In the genomic region with DNA sequence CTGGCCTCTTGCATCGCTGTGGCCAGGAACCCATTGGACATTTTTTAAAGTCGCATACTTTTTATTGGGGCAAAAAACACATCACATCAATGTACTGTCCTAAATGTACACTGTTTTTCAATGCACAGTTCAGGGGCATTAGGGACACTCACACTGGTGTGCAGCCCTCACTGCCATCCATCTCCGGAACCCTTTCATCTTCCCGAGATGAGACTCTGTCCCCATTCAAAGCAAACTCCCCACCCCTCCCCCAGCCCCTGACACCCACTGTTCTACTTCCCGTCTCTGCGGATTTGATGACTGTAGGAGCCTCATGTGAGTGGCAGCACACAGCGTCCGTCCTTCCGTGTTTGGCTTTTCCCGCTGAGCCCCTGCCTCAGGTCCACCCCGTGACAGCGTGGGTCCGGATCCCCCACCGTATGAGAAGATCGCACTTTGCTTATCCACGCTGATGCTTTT, we compare ENCODE assay signal across 1 cellular context.
TF ChIP-seq lines count a peak whose summit lies in the region.

No MANE protein-coding gene starts in this region.

TF ChIP-seq in HepG2, 621 proteins besides CTCF, POLR2A, EP300 and RAD21 (continued from another document and continues in another):
- TF ChIP-seq, protein P1, sequence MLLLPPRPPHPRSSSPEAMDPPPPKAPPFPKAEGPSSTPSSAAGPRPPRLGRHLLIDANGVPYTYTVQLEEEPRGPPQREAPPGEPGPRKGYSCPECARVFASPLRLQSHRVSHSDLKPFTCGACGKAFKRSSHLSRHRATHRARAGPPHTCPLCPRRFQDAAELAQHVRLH (CRISPR knock-in tag; IDR thresholded peaks at IDR 0.05; ENCODE audit: borderline replicate concordance, low read depth), result peak; percentile 22; the same call in 1 of the 2 replicates
- peak; percentile 20; the same call in 1 of the 2 replicates for TF ChIP-seq ZNF788 (CRISPR knock-in tag; IDR thresholded peaks at IDR 0.05; ENCODE audit: borderline replicate concordance)
- TF ChIP-seq, protein P2, sequence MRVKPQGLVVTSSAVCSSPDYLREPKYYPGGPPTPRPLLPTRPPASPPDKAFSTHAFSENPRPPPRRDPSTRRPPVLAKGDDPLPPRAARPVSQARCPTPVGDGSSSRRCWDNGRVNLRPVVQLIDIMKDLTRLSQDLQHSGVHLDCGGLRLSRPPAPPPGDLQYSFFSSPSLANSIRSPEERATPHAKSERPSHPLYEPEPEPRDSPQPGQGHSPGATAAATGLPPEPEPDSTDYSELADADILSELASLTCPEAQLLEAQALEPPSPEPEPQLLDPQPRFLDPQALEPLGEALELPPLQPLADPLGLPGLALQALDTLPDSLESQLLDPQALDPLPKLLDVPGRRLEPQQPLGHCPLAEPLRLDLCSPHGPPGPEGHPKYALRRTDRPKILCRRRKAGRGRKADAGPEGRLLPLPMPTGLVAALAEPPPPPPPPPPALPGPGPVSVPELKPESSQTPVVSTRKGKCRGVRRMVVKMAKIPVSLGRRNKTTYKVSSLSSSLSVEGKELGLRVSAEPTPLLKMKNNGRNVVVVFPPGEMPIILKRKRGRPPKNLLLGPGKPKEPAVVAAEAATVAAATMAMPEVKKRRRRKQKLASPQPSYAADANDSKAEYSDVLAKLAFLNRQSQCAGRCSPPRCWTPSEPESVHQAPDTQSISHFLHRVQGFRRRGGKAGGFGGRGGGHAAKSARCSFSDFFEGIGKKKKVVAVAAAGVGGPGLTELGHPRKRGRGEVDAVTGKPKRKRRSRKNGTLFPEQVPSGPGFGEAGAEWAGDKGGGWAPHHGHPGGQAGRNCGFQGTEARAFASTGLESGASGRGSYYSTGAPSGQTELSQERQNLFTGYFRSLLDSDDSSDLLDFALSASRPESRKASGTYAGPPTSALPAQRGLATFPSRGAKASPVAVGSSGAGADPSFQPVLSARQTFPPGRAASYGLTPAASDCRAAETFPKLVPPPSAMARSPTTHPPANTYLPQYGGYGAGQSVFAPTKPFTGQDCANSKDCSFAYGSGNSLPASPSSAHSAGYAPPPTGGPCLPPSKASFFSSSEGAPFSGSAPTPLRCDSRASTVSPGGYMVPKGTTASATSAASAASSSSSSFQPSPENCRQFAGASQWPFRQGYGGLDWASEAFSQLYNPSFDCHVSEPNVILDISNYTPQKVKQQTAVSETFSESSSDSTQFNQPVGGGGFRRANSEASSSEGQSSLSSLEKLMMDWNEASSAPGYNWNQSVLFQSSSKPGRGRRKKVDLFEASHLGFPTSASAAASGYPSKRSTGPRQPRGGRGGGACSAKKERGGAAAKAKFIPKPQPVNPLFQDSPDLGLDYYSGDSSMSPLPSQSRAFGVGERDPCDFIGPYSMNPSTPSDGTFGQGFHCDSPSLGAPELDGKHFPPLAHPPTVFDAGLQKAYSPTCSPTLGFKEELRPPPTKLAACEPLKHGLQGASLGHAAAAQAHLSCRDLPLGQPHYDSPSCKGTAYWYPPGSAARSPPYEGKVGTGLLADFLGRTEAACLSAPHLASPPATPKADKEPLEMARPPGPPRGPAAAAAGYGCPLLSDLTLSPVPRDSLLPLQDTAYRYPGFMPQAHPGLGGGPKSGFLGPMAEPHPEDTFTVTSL (CRISPR knock-in tag; IDR thresholded peaks at IDR 0.05; ENCODE audit: borderline replicate concordance), result 0 out of 2 replicates have a peak, but pooled peaks have one; percentile 29
- no peak; the same call in 1 of the 2 replicates for TF ChIP-seq ZSCAN9 (CRISPR knock-in tag; IDR thresholded peaks at IDR 0.05; ENCODE audit: borderline replicate concordance)
- no peak for TF ChIP-seq ZNF773 (CRISPR knock-in tag; IDR thresholded peaks at IDR 0.05; ENCODE audit: borderline replicate concordance)
- TF ChIP-seq, protein P3, sequence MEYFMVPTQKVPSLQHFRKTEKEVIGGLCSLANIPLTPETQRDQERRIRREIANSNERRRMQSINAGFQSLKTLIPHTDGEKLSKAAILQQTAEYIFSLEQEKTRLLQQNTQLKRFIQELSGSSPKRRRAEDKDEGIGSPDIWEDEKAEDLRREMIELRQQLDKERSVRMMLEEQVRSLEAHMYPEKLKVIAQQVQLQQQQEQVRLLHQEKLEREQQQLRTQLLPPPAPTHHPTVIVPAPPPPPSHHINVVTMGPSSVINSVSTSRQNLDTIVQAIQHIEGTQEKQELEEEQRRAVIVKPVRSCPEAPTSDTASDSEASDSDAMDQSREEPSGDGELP (IDR thresholded peaks at IDR 0.05; ENCODE audit: borderline replicate concordance, low read depth), result peak; percentile 40; the same call in 1 of the 2 replicates
- 0 out of 2 replicates have a peak, but pooled peaks have one; percentile 13 for TF ChIP-seq SMC3 (IDR thresholded peaks at IDR 0.05; ENCODE audit: low read length)
- peak; percentile 66; the same call in 1 of the 2 replicates for TF ChIP-seq ARNTL (CRISPR knock-in tag; IDR thresholded peaks at IDR 0.05)
- TF ChIP-seq SSRP1 (CRISPR knock-in tag; IDR thresholded peaks at IDR 0.05), result no peak
- TF ChIP-seq SNRNP70 (IDR thresholded peaks at IDR 0.05; ENCODE audit: low read depth, low read length), result no peak
- TF ChIP-seq SALL2 (CRISPR knock-in tag; IDR thresholded peaks at IDR 0.05), result no peak; the same call in 1 of the 2 replicates
- TF ChIP-seq, protein P4, sequence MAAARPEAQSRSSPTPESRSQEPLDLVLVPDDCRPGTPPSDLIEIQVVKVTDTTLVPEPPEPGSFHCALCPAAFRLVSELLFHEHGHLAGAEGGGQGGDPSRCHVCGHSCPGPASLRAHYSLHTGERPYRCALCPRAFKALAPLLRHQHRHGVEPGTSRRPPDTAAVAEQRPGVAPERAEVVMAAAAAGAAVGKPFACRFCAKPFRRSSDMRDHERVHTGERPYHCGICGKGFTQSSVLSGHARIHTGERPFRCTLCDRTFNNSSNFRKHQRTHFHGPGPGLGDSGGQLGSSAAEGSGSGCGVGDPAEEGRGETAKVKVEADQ (CRISPR knock-in tag; IDR thresholded peaks at IDR 0.05; ENCODE audit: borderline replicate concordance), result 0 out of 2 replicates have a peak, but pooled peaks have one; percentile 50
- TF ChIP-seq ASH2L (IDR thresholded peaks at IDR 0.05; ENCODE audit: insufficient read length, low read depth, low read length), result peak; percentile 68
- peak; percentile 44; the same call in 1 of the 2 replicates for TF ChIP-seq HOXD1 (CRISPR knock-in tag; IDR thresholded peaks at IDR 0.05)
- TF ChIP-seq, protein P5, sequence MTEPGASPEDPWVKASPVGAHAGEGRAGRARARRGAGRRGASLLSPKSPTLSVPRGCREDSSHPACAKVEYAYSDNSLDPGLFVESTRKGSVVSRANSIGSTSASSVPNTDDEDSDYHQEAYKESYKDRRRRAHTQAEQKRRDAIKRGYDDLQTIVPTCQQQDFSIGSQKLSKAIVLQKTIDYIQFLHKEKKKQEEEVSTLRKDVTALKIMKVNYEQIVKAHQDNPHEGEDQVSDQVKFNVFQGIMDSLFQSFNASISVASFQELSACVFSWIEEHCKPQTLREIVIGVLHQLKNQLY (CRISPR knock-in tag; IDR thresholded peaks at IDR 0.05), result peak; percentile 56; the same call in 1 of the 2 replicates
- TF ChIP-seq ZNF34 (CRISPR knock-in tag; IDR thresholded peaks at IDR 0.05; ENCODE audit: borderline replicate concordance), result no peak
- peak; percentile 66; the same call in 1 of the 2 replicates for TF ChIP-seq MYC (CRISPR knock-in tag; IDR thresholded peaks at IDR 0.05; ENCODE audit: borderline replicate concordance)
- TF ChIP-seq, protein P6, sequence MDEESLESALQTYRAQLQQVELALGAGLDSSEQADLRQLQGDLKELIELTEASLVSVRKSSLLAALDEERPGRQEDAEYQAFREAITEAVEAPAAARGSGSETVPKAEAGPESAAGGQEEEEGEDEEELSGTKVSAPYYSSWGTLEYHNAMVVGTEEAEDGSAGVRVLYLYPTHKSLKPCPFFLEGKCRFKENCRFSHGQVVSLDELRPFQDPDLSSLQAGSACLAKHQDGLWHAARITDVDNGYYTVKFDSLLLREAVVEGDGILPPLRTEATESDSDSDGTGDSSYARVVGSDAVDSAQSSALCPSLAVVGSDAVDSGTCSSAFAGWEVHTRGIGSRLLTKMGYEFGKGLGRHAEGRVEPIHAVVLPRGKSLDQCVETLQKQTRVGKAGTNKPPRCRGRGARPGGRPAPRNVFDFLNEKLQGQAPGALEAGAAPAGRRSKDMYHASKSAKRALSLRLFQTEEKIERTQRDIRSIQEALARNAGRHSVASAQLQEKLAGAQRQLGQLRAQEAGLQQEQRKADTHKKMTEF (CRISPR knock-in tag; IDR thresholded peaks at IDR 0.05), result peak; percentile 30; the same call in 1 of the 2 replicates
- no peak for TF ChIP-seq RCOR2 (CRISPR knock-in tag; IDR thresholded peaks at IDR 0.05)
- TF ChIP-seq NR2C2 (CRISPR knock-in tag; IDR thresholded peaks at IDR 0.05; ENCODE audit: borderline replicate concordance), result peak; percentile 30; the same call in 1 of the 2 replicates
- TF ChIP-seq SIX1 (CRISPR knock-in tag; IDR thresholded peaks at IDR 0.05; ENCODE audit: borderline replicate concordance), result peak; percentile 29; the same call in 1 of the 2 replicates
- no peak for TF ChIP-seq ZSCAN12 (CRISPR knock-in tag; IDR thresholded peaks at IDR 0.05)
- peak; percentile 57; the same call in 1 of the 2 replicates for TF ChIP-seq SNAI1 (CRISPR knock-in tag; IDR thresholded peaks at IDR 0.05; ENCODE audit: borderline replicate concordance)
- TF ChIP-seq ZSCAN29 (CRISPR knock-in tag; conservative IDR thresholded peaks at IDR 0.05), result no peak
- TF ChIP-seq MTF2 (CRISPR knock-in tag; IDR thresholded peaks at IDR 0.05; ENCODE audit: borderline replicate concordance), result no peak
- TF ChIP-seq GATA4 (IDR thresholded peaks at IDR 0.05; ENCODE audit: borderline replicate concordance, low read depth), result peak; percentile 37; the same call in 1 of the 2 replicates
- no peak for TF ChIP-seq ZNF747 (CRISPR knock-in tag; IDR thresholded peaks at IDR 0.05; ENCODE audit: borderline replicate concordance)
- TF ChIP-seq, protein P7, sequence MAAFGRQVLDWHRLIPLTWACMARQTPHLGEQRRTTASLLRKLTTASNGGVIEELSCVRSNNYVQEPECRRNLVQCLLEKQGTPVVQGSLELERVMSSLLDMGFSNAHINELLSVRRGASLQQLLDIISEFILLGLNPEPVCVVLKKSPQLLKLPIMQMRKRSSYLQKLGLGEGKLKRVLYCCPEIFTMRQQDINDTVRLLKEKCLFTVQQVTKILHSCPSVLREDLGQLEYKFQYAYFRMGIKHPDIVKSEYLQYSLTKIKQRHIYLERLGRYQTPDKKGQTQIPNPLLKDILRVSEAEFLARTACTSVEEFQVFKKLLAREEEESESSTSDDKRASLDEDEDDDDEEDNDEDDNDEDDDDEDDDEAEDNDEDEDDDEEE (CRISPR knock-in tag; IDR thresholded peaks at IDR 0.05), result no peak
- TF ChIP-seq MEIS1 (CRISPR knock-in tag; IDR thresholded peaks at IDR 0.05; ENCODE audit: borderline replicate concordance), result peak; percentile 49; the same call in 1 of the 2 replicates
- TF ChIP-seq ZNF674 (CRISPR knock-in tag; IDR thresholded peaks at IDR 0.05; ENCODE audit: low read depth), result no peak
- TF ChIP-seq, protein P8, sequence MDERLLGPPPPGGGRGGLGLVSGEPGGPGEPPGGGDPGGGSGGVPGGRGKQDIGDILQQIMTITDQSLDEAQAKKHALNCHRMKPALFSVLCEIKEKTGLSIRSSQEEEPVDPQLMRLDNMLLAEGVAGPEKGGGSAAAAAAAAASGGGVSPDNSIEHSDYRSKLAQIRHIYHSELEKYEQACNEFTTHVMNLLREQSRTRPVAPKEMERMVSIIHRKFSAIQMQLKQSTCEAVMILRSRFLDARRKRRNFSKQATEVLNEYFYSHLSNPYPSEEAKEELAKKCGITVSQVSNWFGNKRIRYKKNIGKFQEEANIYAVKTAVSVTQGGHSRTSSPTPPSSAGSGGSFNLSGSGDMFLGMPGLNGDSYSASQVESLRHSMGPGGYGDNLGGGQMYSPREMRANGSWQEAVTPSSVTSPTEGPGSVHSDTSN (CRISPR knock-in tag; IDR thresholded peaks at IDR 0.05), result peak; percentile 67
- TF ChIP-seq, protein P9, sequence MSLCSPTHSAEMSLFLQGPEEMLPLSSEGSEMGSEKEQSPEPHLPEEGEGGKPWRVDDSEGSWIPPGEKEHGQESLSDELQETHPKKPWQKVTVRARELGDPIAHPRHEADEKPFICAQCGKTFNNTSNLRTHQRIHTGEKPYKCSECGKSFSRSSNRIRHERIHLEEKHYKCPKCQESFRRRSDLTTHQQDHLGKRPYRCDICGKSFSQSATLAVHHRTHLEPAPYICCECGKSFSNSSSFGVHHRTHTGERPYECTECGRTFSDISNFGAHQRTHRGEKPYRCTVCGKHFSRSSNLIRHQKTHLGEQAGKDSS (CRISPR knock-in tag; IDR thresholded peaks at IDR 0.05; ENCODE audit: borderline replicate concordance, low read depth), result peak; percentile 40; the same call in 1 of the 2 replicates
- TF ChIP-seq TOE1 (CRISPR knock-in tag; IDR thresholded peaks at IDR 0.05), result no peak
- TF ChIP-seq, protein P10, sequence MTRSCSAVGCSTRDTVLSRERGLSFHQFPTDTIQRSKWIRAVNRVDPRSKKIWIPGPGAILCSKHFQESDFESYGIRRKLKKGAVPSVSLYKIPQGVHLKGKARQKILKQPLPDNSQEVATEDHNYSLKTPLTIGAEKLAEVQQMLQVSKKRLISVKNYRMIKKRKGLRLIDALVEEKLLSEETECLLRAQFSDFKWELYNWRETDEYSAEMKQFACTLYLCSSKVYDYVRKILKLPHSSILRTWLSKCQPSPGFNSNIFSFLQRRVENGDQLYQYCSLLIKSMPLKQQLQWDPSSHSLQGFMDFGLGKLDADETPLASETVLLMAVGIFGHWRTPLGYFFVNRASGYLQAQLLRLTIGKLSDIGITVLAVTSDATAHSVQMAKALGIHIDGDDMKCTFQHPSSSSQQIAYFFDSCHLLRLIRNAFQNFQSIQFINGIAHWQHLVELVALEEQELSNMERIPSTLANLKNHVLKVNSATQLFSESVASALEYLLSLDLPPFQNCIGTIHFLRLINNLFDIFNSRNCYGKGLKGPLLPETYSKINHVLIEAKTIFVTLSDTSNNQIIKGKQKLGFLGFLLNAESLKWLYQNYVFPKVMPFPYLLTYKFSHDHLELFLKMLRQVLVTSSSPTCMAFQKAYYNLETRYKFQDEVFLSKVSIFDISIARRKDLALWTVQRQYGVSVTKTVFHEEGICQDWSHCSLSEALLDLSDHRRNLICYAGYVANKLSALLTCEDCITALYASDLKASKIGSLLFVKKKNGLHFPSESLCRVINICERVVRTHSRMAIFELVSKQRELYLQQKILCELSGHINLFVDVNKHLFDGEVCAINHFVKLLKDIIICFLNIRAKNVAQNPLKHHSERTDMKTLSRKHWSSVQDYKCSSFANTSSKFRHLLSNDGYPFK (CRISPR knock-in tag; IDR thresholded peaks at IDR 0.05; ENCODE audit: borderline replicate concordance), result 0 out of 2 replicates have a peak, but pooled peaks have one; percentile 24
- TF ChIP-seq IKZF4 (CRISPR knock-in tag; IDR thresholded peaks at IDR 0.05; ENCODE audit: borderline replicate concordance, low read depth, not compliant biosample characterization), result no peak
- TF ChIP-seq, protein P11, sequence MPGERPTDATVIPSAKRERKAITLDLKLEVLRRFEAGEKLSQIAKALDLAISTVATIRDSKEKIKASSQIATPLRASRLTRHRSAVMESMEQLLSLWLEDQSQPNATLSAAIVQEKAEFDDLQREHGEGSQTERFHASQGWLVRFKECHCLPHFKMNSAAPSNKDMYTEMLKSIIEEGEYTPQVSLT (CRISPR knock-in tag; IDR thresholded peaks at IDR 0.05; ENCODE audit: borderline replicate concordance, low read depth), result no peak
